ENCODE assay signal across 14 cellular contexts in the genomic region with DNA sequence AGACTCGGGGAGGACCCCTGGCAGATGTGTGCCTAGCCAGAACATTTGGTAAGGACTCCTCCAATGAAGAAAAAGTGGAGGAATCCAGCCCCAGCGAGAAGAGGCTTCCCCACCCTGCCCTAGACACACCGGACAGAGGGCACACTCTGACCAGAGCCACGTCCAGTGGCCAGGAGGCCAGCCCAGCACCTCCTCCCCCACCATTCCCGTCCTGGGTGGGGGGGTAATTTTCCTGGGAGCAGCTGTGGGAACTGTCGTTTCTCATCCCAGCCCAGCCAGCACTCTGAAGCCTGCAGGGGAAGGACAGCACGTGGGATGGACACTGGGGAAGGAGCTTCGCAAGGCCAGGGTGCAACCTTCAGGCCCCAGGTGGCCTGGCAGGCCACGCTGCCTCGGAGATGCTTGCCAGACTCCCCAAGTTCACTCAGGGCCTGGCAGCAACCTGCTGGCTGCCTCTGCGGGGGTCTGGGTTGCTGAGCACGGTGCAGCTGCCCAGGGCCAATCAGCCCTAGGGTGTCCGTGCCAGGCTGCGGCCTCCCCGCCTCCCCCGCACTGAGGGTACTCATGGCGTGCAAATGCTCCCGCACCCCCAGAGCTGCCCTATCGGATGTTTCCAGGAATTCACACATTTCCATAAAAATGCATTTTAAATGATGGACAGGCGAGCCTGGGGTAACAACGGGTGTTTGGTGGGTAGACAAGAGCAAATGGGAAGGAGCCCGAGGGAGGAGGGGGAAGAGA. TPM values are rescaled to one million over a fixed set of nuclear protein-coding genes. Genes with fewer than 3 reads are reported as not detected.
A peak's percentile ranks its signal among the peaks of the same experiment; 100 is the strongest.
DNase-seq lines count a peak whose midpoint lies in the region; ATAC-seq, FAIRE-seq and TF ChIP-seq lines count a peak whose summit lies in the region.
"Had no signal": no experiment of that assay in that cellular context is flagged by ENCODE, and none has a peak within 500 bp of the region (broad histone marks: within the 10 kb centered on the region; RNA-seq: fewer than 3 reads in every experiment).

No MANE protein-coding gene starts in this region.

- H3K4me3 Mint-ChIP-seq in activated T-helper 1 cell treated with anti-CD3 and anti-CD28 coated beads, Interleukin-12 subunit alpha, Interleukin-12 subunit beta, Interleukin-2, Interleukin-4 antibody, amounts not matched to agents 30 ng/mL and 10 ng/mL and 1 ng/mL, durations not matched to agents 14 hours and 24 hours and 36 hours = no peak overlapping the region
- peak overlapping the region; percentile 32 to 87 (median 65) for H3K4me3 Mint-ChIP-seq in naive thymus-derived CD4-positive, alpha-beta T cell
- no peak overlapping the region for H3K4me3 Mint-ChIP-seq in HFFc6

- POLR2A ChIA-PET in A549 (lab: Yijun Ruan, JAX) = no interaction called here
- POLR2A ChIA-PET in naive thymus-derived CD4-positive, alpha-beta T cell (lab: Charles Lee) = no interaction called here

- H3K4me3 ChIP-seq in A549 = no peak overlapping the region; the same call in 2 of the 3 replicates
- H3K4me3 ChIP-seq in naive thymus-derived CD4-positive, alpha-beta T cell (ENCODE audit: low read length) = no peak overlapping the region

- no peak for DNase-seq in A549 (ENCODE audit: low read depth in 1 of 2, low spot score in 1 of 2)
- DNase-seq in ELF-1 (ENCODE audit: low read depth, low spot score) = peak; percentile 8
- DNase-seq in activated T-helper 1 cell treated with anti-CD3 and anti-CD28 coated beads, Interleukin-12 subunit alpha, Interleukin-12 subunit beta, Interleukin-2, Interleukin-4 antibody, amounts not matched to agents 30 ng/mL and 10 ng/mL and 1 ng/mL, durations not matched to agents 14 hours and 24 hours and 36 hours (ENCODE audit: low spot score) = no peak
- DNase-seq in naive thymus-derived CD4-positive, alpha-beta T cell = no peak
- no peak for DNase-seq in A172 (ENCODE audit: low spot score)
- DNase-seq in HFFc6 = no peak
- DNase-seq: NCI-H1436; stimulated activated CD4-positive, alpha-beta T cell treated with anti-CD3 and anti-CD28 coated beads, Interleukin-2, amount 100 ng/mL, for 24 hours had no signal

- TF ChIP-seq EP300 in A549 (IDR thresholded peaks at IDR 0.05) = no peak

- H3K27ac Mint-ChIP-seq in activated T-helper 1 cell treated with anti-CD3 and anti-CD28 coated beads, Interleukin-12 subunit alpha, Interleukin-12 subunit beta, Interleukin-2, Interleukin-4 antibody, amounts not matched to agents 30 ng/mL and 10 ng/mL and 1 ng/mL, durations not matched to agents 14 hours and 24 hours and 36 hours = peak overlapping the region; percentile 70
- peak overlapping the region in 1 of 9 donors; percentile 83 for H3K27ac Mint-ChIP-seq in naive thymus-derived CD4-positive, alpha-beta T cell
- no peak overlapping the region for H3K27ac Mint-ChIP-seq in HFFc6

- no peak for TF ChIP-seq RAD21 in A549 (conservative IDR thresholded peaks at IDR 0.05 in 1 of 2, IDR thresholded peaks at IDR 0.05 in 1 of 2)

- H3K36me3 Mint-ChIP-seq in activated T-helper 1 cell treated with anti-CD3 and anti-CD28 coated beads, Interleukin-12 subunit alpha, Interleukin-12 subunit beta, Interleukin-2, Interleukin-4 antibody, amounts not matched to agents 30 ng/mL and 10 ng/mL and 1 ng/mL, durations not matched to agents 14 hours and 24 hours and 36 hours (ENCODE audit: low read depth) = no peaks in the 10 kb centered on the region
- H3K36me3 Mint-ChIP-seq in naive thymus-derived CD4-positive, alpha-beta T cell = peaks cover 0 to 8% (median 0%) of the 10 kb centered on the region in 5 donors
- H3K36me3 Mint-ChIP-seq in HFFc6 (ENCODE audit: low read depth) = no peaks in the 10 kb centered on the region

- peak overlapping the region; percentile 95; the same call in 2 of the 3 replicates for H3K4me2 ChIP-seq in A549

- TF ChIP-seq CTCF in A549 (IDR thresholded peaks at IDR 0.05) (no peak), HFFc6 (IDR thresholded peaks at IDR 0.05) (no peak)

- H3K36me3 ChIP-seq in naive thymus-derived CD4-positive, alpha-beta T cell (ENCODE audit: control insufficient read depth in 2 of 3, insufficient read depth in 3 of 3, low read length in 3 of 3) = no peaks in the 10 kb centered on the region

- H3K9me3 ChIP-seq in A549 = no peaks in the 10 kb centered on the region
- no peaks in the 10 kb centered on the region for H3K9me3 ChIP-seq in naive thymus-derived CD4-positive, alpha-beta T cell (ENCODE audit: control insufficient read depth in 2 of 3, low read length in 3 of 3)

- intact Hi-C loops in activated T-helper 1 cell treated with anti-CD3 and anti-CD28 coated beads, Interleukin-12 subunit alpha, Interleukin-12 subunit beta, Interleukin-2, Interleukin-4 antibody, amounts not matched to agents 30 ng/mL and 10 ng/mL and 1 ng/mL, durations not matched to agents 14 hours and 24 hours and 36 hours (cut with micrococcal nuclease) = loop anchor here (2.0 kb wide), 3 partner anchors 81 to 1545 kb away; no protein-coding TSS in a partner anchor
- intact Hi-C loops in naive thymus-derived CD4-positive, alpha-beta T cell (cut with micrococcal nuclease) = loop anchor here in 1 of 2 donors (2.0 to 5.0 kb wide), 3 partner anchors 79 to 1566 kb away; no protein-coding TSS in a partner anchor

- TF ChIP-seq POLR2A in A549 (IDR thresholded peaks at IDR 0.05; ENCODE audit: low read length) = no peak

- no peak overlapping the region for H3K27ac ChIP-seq in A549
- H3K27ac ChIP-seq in naive thymus-derived CD4-positive, alpha-beta T cell (ENCODE audit: low read depth, low read length) = no peak overlapping the region

- CTCF ChIA-PET in A549 (lab: Yijun Ruan, JAX) = interaction anchor here (1.1 to 2.2 kb wide), 2 partner anchors 111 to 143 kb away, joined by 3 to 8 read pairs; no protein-coding TSS in a partner anchor
- CTCF ChIA-PET in naive thymus-derived CD4-positive, alpha-beta T cell (lab: Charles Lee) = no interaction called here

- H3K27me3 Mint-ChIP-seq in activated T-helper 1 cell treated with anti-CD3 and anti-CD28 coated beads, Interleukin-12 subunit alpha, Interleukin-12 subunit beta, Interleukin-2, Interleukin-4 antibody, amounts not matched to agents 30 ng/mL and 10 ng/mL and 1 ng/mL, durations not matched to agents 14 hours and 24 hours and 36 hours (ENCODE audit: insufficient read depth) = peaks cover 70% of the 10 kb centered on the region
- H3K27me3 Mint-ChIP-seq in naive thymus-derived CD4-positive, alpha-beta T cell = peaks cover 52 to 80% (median 68%) of the 10 kb centered on the region in 5 donors
- H3K27me3 Mint-ChIP-seq in HFFc6 (ENCODE audit: insufficient read depth) = peaks cover 68% of the 10 kb centered on the region

- FAIRE-seq in A549 (lab: Jason Lieb, UNC) = no peak
- FAIRE-seq: HepG2 had no signal

- peaks cover 0 to 9% of the 10 kb centered on the region in 2 donors for H3K27me3 ChIP-seq in naive thymus-derived CD4-positive, alpha-beta T cell (ENCODE audit: control insufficient read depth in 2 of 2, insufficient read depth in 2 of 2, low read length in 2 of 2)

- ATAC-seq in A549 (no peak), HG03565 (IDR thresholded peaks at IDR 0.05; ENCODE audit: unreplicated experiment) (no peak), GM19467 (IDR thresholded peaks at IDR 0.05; ENCODE audit: unreplicated experiment) (no peak)
- ATAC-seq in naive thymus-derived CD4-positive, alpha-beta T cell = no peak
- ATAC-seq: HepG2, left lobe of liver had no signal

- peaks cover 4% of the 10 kb centered on the region for H3K4me1 Mint-ChIP-seq in activated T-helper 1 cell treated with anti-CD3 and anti-CD28 coated beads, Interleukin-12 subunit alpha, Interleukin-12 subunit beta, Interleukin-2, Interleukin-4 antibody, amounts not matched to agents 30 ng/mL and 10 ng/mL and 1 ng/mL, durations not matched to agents 14 hours and 24 hours and 36 hours (ENCODE audit: low read depth)
- H3K4me1 Mint-ChIP-seq in naive thymus-derived CD4-positive, alpha-beta T cell = peaks cover 7 to 40% (median 22%) of the 10 kb centered on the region in 7 donors
- no peaks in the 10 kb centered on the region for H3K4me1 Mint-ChIP-seq in HFFc6 (ENCODE audit: low read depth)

- peaks cover 22% of the 10 kb centered on the region; the same call in 2 of the 3 replicates for H3K4me1 ChIP-seq in A549
- H3K4me1 ChIP-seq in naive thymus-derived CD4-positive, alpha-beta T cell (ENCODE audit: control insufficient read depth in 2 of 2, insufficient read depth in 2 of 2, low read length in 2 of 2) = no peaks in the 10 kb centered on the region

- H3K9me3 Mint-ChIP-seq in activated T-helper 1 cell treated with anti-CD3 and anti-CD28 coated beads, Interleukin-12 subunit alpha, Interleukin-12 subunit beta, Interleukin-2, Interleukin-4 antibody, amounts not matched to agents 30 ng/mL and 10 ng/mL and 1 ng/mL, durations not matched to agents 14 hours and 24 hours and 36 hours = no peaks in the 10 kb centered on the region
- peaks cover 0 to 3% (median 0%) of the 10 kb centered on the region in 11 donors for H3K9me3 Mint-ChIP-seq in naive thymus-derived CD4-positive, alpha-beta T cell
- H3K9me3 Mint-ChIP-seq in HFFc6 = no peaks in the 10 kb centered on the region
- H3K9me3 Mint-ChIP-seq: stimulated activated naive CD8-positive, alpha-beta T cell treated with anti-CD3 and anti-CD28 coated beads, Interleukin-15, Interleukin-2, amounts not matched to agents 100 ng/mL and 50 ng/mL, for 24 hours had no signal

- 69% methylated on average over 16 of the region's 22 CpGs for WGBS in A549 (ENCODE audit: missing lambda C conversion rate)

TF ChIP-seq in A549, 52 proteins besides CTCF, POLR2A, EP300 and RAD21 (continues in another document):
- no peak for TF ChIP-seq TP53 (CRISPR knock-in tag; IDR thresholded peaks at IDR 0.05)
- no peak for TF ChIP-seq BHLHE40 (IDR thresholded peaks at IDR 0.05; ENCODE audit: low read depth, low read length)
- TF ChIP-seq, protein P1, sequence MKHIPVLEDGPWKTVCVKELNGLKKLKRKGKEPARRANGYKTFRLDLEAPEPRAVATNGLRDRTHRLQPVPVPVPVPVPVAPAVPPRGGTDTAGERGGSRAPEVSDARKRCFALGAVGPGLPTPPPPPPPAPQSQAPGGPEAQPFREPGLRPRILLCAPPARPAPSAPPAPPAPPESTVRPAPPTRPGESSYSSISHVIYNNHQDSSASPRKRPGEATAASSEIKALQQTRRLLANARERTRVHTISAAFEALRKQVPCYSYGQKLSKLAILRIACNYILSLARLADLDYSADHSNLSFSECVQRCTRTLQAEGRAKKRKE (CRISPR knock-in tag; IDR thresholded peaks at IDR 0.05; ENCODE audit: low read depth) = no peak

RNA-seq across cellular contexts. Expression of a gene that starts 2.0 kb away (rescaled TPM):
- 0.33 and 0.53 TPM in 2 replicates for polyA plus RNA-seq in A549 (2011; rRNA removed)
- polyA plus RNA-seq in A549 (2012; cell fraction: cytosol; rRNA removed) = 0.61 and 0.76 TPM in 2 replicates
- 0.44 and 0.52 TPM in 2 replicates for polyA plus RNA-seq in A549 (2012; cell fraction: nucleus; rRNA removed)
- 0.51 to 0.62 TPM (median 0.54 TPM) in 3 replicates for polyA plus RNA-seq in A549 (2017; fragmentation: RNase III; extraction: RNeasy Plus Mini Kit Qiagen cat#74134 plus additional on column Dnase treatment)
- 0.21 and 0.63 TPM in 2 replicates for polyA minus RNA-seq in A549 (2011; rRNA and poly(A)+ RNA removed)
- total RNA-seq in activated T-helper 1 cell treated with anti-CD3 and anti-CD28 coated beads, Interleukin-12 subunit alpha, Interleukin-12 subunit beta, Interleukin-2, Interleukin-4 antibody, amounts not matched to agents 30 ng/mL and 10 ng/mL and 1 ng/mL, durations not matched to agents 14 hours and 24 hours and 36 hours = not detected in 2 replicates
- not detected for total RNA-seq in naive thymus-derived CD4-positive, alpha-beta T cell
- not detected for polyA plus RNA-seq in naive thymus-derived CD4-positive, alpha-beta T cell
- not detected in 2 replicates for total RNA-seq in A172 (2014; rRNA removed; shearing (Covaris generic))
- not detected for total RNA-seq in HFFc6 (2021; fragmentation: NEBNext Ultra II Directional; extraction: Animal tissue kit (Norgen Biotek cat#: 25700))
- total RNA-seq: activated CD8-positive, alpha-beta memory T cell treated with anti-CD3 and anti-CD28 coated beads for 36 hours; HepG2; left lobe of liver had no signal
- polyA plus RNA-seq: HepG2 had no signal

Comparison
In these comparisons a context has a peak if more than half of its experiments do, and no peak if none do; other contexts are left out.
1. H3K4me3 Mint-ChIP-seq: peak in naive thymus-derived CD4-positive, alpha-beta T cell (10 of 10); none in activated T-helper 1 cell treated with anti-CD3 and anti-CD28 coated beads, Interleukin-12 subunit alpha, Interleukin-12 subunit beta, Interleukin-2, Interleukin-4 antibody, amounts not matched to agents 30 ng/mL and 10 ng/mL and 1 ng/mL, durations not matched to agents 14 hours and 24 hours and 36 hours (single experiment) and HFFc6 (single experiment).